ENCODE assay signal across 17 cellular contexts in the genomic region with DNA sequence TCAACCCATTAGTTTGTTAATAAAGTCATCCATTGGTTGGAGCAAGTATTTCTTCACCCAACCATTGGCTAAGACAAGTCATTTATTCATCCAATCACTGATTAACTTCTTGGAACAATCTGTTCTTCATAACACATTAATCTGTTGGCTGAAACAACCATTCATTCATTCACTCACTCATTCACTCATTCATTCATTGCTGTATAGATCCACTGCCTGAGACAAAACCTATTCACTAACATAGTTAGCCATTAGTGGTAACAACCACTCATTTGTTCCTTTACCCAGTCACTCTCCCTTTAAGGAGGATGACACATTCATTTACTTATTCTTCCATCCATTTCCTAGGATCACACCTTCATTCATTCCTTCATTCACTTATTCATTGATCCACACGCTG. TPM values are rescaled to one million over a fixed set of nuclear protein-coding genes. Genes with fewer than 3 reads are reported as not detected.
DNase-seq lines count a peak whose midpoint lies in the region; ATAC-seq, FAIRE-seq and TF ChIP-seq lines count a peak whose summit lies in the region.
"Had no signal": no experiment of that assay in that cellular context is flagged by ENCODE, and none has a peak within 500 bp of the region (broad histone marks: within the 10 kb centered on the region; RNA-seq: fewer than 3 reads in every experiment).

No MANE protein-coding gene starts in this region.

- H3K4me3 Mint-ChIP-seq in activated naive CD4-positive, alpha-beta T cell treated with anti-CD3 and anti-CD28 coated beads, Interleukin-2, amount 50 U/mL, for 24 hours: no peak overlapping the region
- H3K4me3 Mint-ChIP-seq in H9 (no peak overlapping the region), immature natural killer cell (no peak overlapping the region)
- H3K4me3 Mint-ChIP-seq: CD8-positive, alpha-beta memory T cell had no signal

- H3K4me1 ChIP-seq in H9 (ENCODE audit: insufficient read depth, low read length) (no peaks in the 10 kb centered on the region), GM12878 (ENCODE audit: control insufficient read depth, insufficient read depth, low read length) (no peaks in the 10 kb centered on the region)
- H3K4me1 ChIP-seq: BLaER1, Caco-2 had no signal

- H3K23me2 ChIP-seq in H9 (ENCODE audit: insufficient read length, low read depth, low read length, poor library complexity, severe bottlenecking): no peaks in the 10 kb centered on the region

- BruUV-seq in GM12878 (replicated peaks; lab: Mats Ljungman, UMichigan): TSS peak; percentile 55

- no peak overlapping the region for H2AK5ac ChIP-seq in H9 (ENCODE audit: insufficient read length, low read length)

- H4K5ac ChIP-seq in H9 (ENCODE audit: insufficient read length, low read depth, low read length): no peak overlapping the region

- RAD21 ChIA-PET in GM12878 (lab: Charles Lee; ENCODE audit: unreplicated experiment): no interaction called here

- H3K79me2 ChIP-seq in H9 (ENCODE audit: insufficient read depth, low read length): no peaks in the 10 kb centered on the region
- H3K79me2 ChIP-seq in GM12878 (ENCODE audit: control insufficient read depth, insufficient read depth, low read length): no peaks in the 10 kb centered on the region

- H3K4ac ChIP-seq in H9 (ENCODE audit: low read depth, low read length): no peak overlapping the region

- H3K56ac ChIP-seq in H9 (ENCODE audit: insufficient read length, low read depth, low read length): peak overlapping the region; percentile 27

- SMC1A ChIA-PET in GM12878 (lab: Charles Lee; ENCODE audit: uncharacterized antibody, unreplicated experiment): interaction anchor here (1.4 kb wide), 1 partner anchor 14 kb away, joined by 3 read pairs; no protein-coding TSS in a partner anchor

- H3K36me3 Mint-ChIP-seq in activated naive CD4-positive, alpha-beta T cell treated with anti-CD3 and anti-CD28 coated beads, Interleukin-2, amount 50 U/mL, for 24 hours: peaks cover 10% of the 10 kb centered on the region
- H3K36me3 Mint-ChIP-seq in H9 (ENCODE audit: insufficient read depth in 1 of 3, low read depth in 3 of 3): peaks cover 5 to 47% (median 40%) of the 10 kb centered on the region in 3 experiments; a peak in 6 of 7 replicates
- peaks cover 14 to 32% (median 16%) of the 10 kb centered on the region in 3 donors for H3K36me3 Mint-ChIP-seq in immature natural killer cell

- in situ Hi-C loops in GM12878 (cut with MboI): no loop called here

- no peak overlapping the region for H3T11ph ChIP-seq in H9 (ENCODE audit: low read length)

- no peak overlapping the region for H2BK120ac ChIP-seq in H9 (ENCODE audit: low read depth, low read length, poor library complexity, severe bottlenecking)

- no peak overlapping the region for H3K4me2 ChIP-seq in H9 (ENCODE audit: insufficient read depth, insufficient read length, low read length)
- H3K4me2 ChIP-seq in GM12878 (ENCODE audit: control insufficient read depth, insufficient read depth): no peak overlapping the region
- H3K4me2 ChIP-seq: BLaER1 had no signal

- TF ChIP-seq CTCF in H9 (conservative IDR thresholded peaks at IDR 0.05) (no peak), GM12878 (IDR thresholded peaks at IDR 0.05 in 2 of 3, conservative IDR thresholded peaks at IDR 0.05 in 1 of 3; ENCODE audit: control insufficient read depth in 2 of 3, extremely low read depth in 1 of 3, insufficient read depth in 1 of 3, low read depth in 3 of 3, low read length in 3 of 3) (no peak)

- no peak for TF ChIP-seq RAD21 in GM12878 (IDR thresholded peaks at IDR 0.05; ENCODE audit: insufficient read depth, low read depth, low read length)

- FAIRE-seq in GM12878 (lab: Jason Lieb, UNC): no peak

- H3K23ac ChIP-seq in H9 (ENCODE audit: insufficient read length, low read depth, low read length): no peak overlapping the region

- H3K27ac Mint-ChIP-seq in activated naive CD4-positive, alpha-beta T cell treated with anti-CD3 and anti-CD28 coated beads, Interleukin-2, amount 50 U/mL, for 24 hours: peak overlapping the region; percentile 0
- H3K27ac Mint-ChIP-seq in H9 (no peak overlapping the region), immature natural killer cell (peak overlapping the region in 5 of 6 donors; percentile 1 to 55 (median 3))

- H3K9me3 Mint-ChIP-seq in activated naive CD4-positive, alpha-beta T cell treated with anti-CD3 and anti-CD28 coated beads, Interleukin-2, amount 50 U/mL, for 24 hours: no peaks in the 10 kb centered on the region
- no peaks in the 10 kb centered on the region; a peak in 1 of 5 replicates for H3K9me3 Mint-ChIP-seq in H9
- H3K9me3 Mint-ChIP-seq in immature natural killer cell: no peaks in the 10 kb centered on the region
- H3K9me3 Mint-ChIP-seq: CD8-positive, alpha-beta memory T cell had no signal

- H4K91ac ChIP-seq in H9 (ENCODE audit: insufficient read length, low read depth, low read length): no peak overlapping the region

- peaks cover 14% of the 10 kb centered on the region in 2 experiments for H3K36me3 ChIP-seq in GM12878 (ENCODE audit: control insufficient read depth in 2 of 2, insufficient read depth in 2 of 2, low read length in 1 of 2)

- H3K14ac ChIP-seq in H9 (ENCODE audit: insufficient read depth, low read length): no peak overlapping the region

- no peak overlapping the region for H2AFZ ChIP-seq in H9 (ENCODE audit: low read length)
- no peak overlapping the region for H2AFZ ChIP-seq in GM12878 (ENCODE audit: control insufficient read depth, low read depth, low read length)

- H3K27me3 Mint-ChIP-seq in activated naive CD4-positive, alpha-beta T cell treated with anti-CD3 and anti-CD28 coated beads, Interleukin-2, amount 50 U/mL, for 24 hours: no peaks in the 10 kb centered on the region
- no peaks in the 10 kb centered on the region; the same call in 1 of the 2 replicates for H3K27me3 Mint-ChIP-seq in H9 (ENCODE audit: low read depth)
- peaks cover 0 to 3% (median 2%) of the 10 kb centered on the region in 3 donors for H3K27me3 Mint-ChIP-seq in immature natural killer cell (ENCODE audit: low read depth in 3 of 3)
- H3K27me3 Mint-ChIP-seq: CD8-positive, alpha-beta memory T cell had no signal

- H3K4me1 Mint-ChIP-seq in activated naive CD4-positive, alpha-beta T cell treated with anti-CD3 and anti-CD28 coated beads, Interleukin-2, amount 50 U/mL, for 24 hours: no peaks in the 10 kb centered on the region
- peaks cover 0 to 6% of the 10 kb centered on the region in 2 experiments; a peak in 1 of 4 replicates for H3K4me1 Mint-ChIP-seq in H9
- peaks cover 0 to 2% of the 10 kb centered on the region in 2 donors for H3K4me1 Mint-ChIP-seq in immature natural killer cell

- no CpG with 5 or more reads among the region's 1 CpG for WGBS in H9 (ENCODE audit: extremely low coverage, insufficient read length, low lambda C conversion rate)
- 100% methylated on average over 1 of the region's 1 CpG for WGBS in GM12878 (ENCODE audit: insufficient coverage, insufficient replicate concordance, low lambda C conversion rate, missing lambda C conversion rate)

- CTCF ChIA-PET in GM12878 (lab: Yijun Ruan, JAX): no interaction called here

- no peak for ATAC-seq in GM12878
- ATAC-seq: HCT116 had no signal

- no peaks in the 10 kb centered on the region for H3K27me3 ChIP-seq in H9 (ENCODE audit: insufficient read depth, low read length)
- no peaks in the 10 kb centered on the region for H3K27me3 ChIP-seq in GM12878 (replicated peaks in 1 of 2; ENCODE audit: control insufficient read depth in 2 of 2, insufficient read depth in 2 of 2, low read length in 1 of 2)
- H3K27me3 ChIP-seq: BLaER1 had no signal

- intact Hi-C loops in GM12878 (cut with micrococcal nuclease; ENCODE audit: unreplicated experiment): no loop called here

- H3K79me1 ChIP-seq in H9 (ENCODE audit: insufficient read depth, low read depth, low read length, poor library complexity, severe bottlenecking): no peaks in the 10 kb centered on the region

- H2BK5ac ChIP-seq in H9 (ENCODE audit: insufficient read length, low read length): no peak overlapping the region

- H3K18ac ChIP-seq in H9 (ENCODE audit: insufficient read length, low read depth, low read length): no peak overlapping the region

- no peak overlapping the region for H2BK12ac ChIP-seq in H9 (ENCODE audit: insufficient read length, low read depth, low read length)

- H3K9ac ChIP-seq in H9 (ENCODE audit: extremely low read depth, insufficient read length, low read length) (no peak overlapping the region), GM12878 (ENCODE audit: control insufficient read depth, insufficient read depth, low read length) (no peak overlapping the region)
- H3K9ac ChIP-seq: BLaER1 had no signal

- H4K8ac ChIP-seq in H9 (replicated peaks; ENCODE audit: insufficient read length, low read depth, low read length): no peak overlapping the region

- H2BK15ac ChIP-seq in H9 (ENCODE audit: low read depth, low read length): no peak overlapping the region

- no peak overlapping the region for H2BK20ac ChIP-seq in H9 (ENCODE audit: low read depth, low read length, poor library complexity, severe bottlenecking)

- H4K20me1 ChIP-seq in H9 (ENCODE audit: control insufficient read depth, insufficient read depth, insufficient read length): no peaks in the 10 kb centered on the region
- H4K20me1 ChIP-seq in GM12878 (ENCODE audit: control insufficient read depth, insufficient read depth): no peaks in the 10 kb centered on the region
- H4K20me1 ChIP-seq: BLaER1 had no signal

- no peak overlapping the region for H3K4me3 ChIP-seq in GM12878
- H3K4me3 ChIP-seq: BLaER1 had no signal

- H3K27ac ChIP-seq in H9 (ENCODE audit: insufficient read length, low read depth, low read length): no peak overlapping the region
- H3K27ac ChIP-seq in GM12878 (ENCODE audit: control insufficient read depth, insufficient read depth): no peak overlapping the region
- H3K27ac ChIP-seq: 22Rv1, BLaER1 had no signal

- H3K9me3 ChIP-seq in H9 (ENCODE audit: control insufficient read depth, low read depth, low read length) (no peaks in the 10 kb centered on the region), GM12878 (replicated peaks; ENCODE audit: control insufficient read depth, insufficient read depth, low read length) (no peaks in the 10 kb centered on the region)
- H3K9me3 ChIP-seq: BLaER1, Caco-2 had no signal

- no peak for DNase-seq in activated naive CD4-positive, alpha-beta T cell (lab: John Stamatoyannopoulos, UW)
- no peak for DNase-seq in H9
- no peak for DNase-seq in GM12878 (ENCODE audit: low read depth, low spot score)
- DNase-seq in immature natural killer cell: no peak
- no peak for DNase-seq in activated CD4-positive, CD25-positive, alpha-beta regulatory T cell (lab: John Stamatoyannopoulos, UW)
- DNase-seq in activated effector memory CD4-positive, alpha-beta T cell treated with anti-CD3 and anti-CD28 coated beads, Interleukin-2, amount 50 U/mL, for 16 hours: no peak
- DNase-seq in GOT3 (lab: John Stamatoyannopoulos, UW): no peak
- DNase-seq: AML-193; Caco-2; CD8-positive, alpha-beta memory T cell; DND-41; GDM1 had no signal

- POLR2A ChIA-PET in GM12878 (lab: Charles Lee): no interaction called here

- no peak for TF ChIP-seq EP300 in GM12878 (IDR thresholded peaks at IDR 0.05; ENCODE audit: borderline replicate concordance in 1 of 2, control insufficient read depth in 1 of 2, low read depth in 2 of 2, low read length in 2 of 2)

- TF ChIP-seq POLR2A in GM12878 (IDR thresholded peaks at IDR 0.05; ENCODE audit: low read depth, low read length): no peak

RNA-seq across cellular contexts. Expression of gene EML2, which starts 15.2 kb away (rescaled TPM):
- total RNA-seq in H9 (2021) (19.1 and 22.6 TPM in 2 replicates), GM12878 (2014; rRNA removed) (44.0 and 46.7 TPM in 2 replicates), GM12878 (2014; rRNA removed; fragmentation: Illumina TruSeq; extraction: Trizol) (23.4 and 23.8 TPM in 2 replicates), GM12878 (2021) (64.0 and 72.2 TPM in 2 replicates)
- total RNA-seq in GM12878 (2013; cell fraction: nucleolus; rRNA removed): 163 and 188 TPM in 2 replicates
- 29.8 TPM for polyA plus RNA-seq in GM12878 (2011; ENCODE audit: low read depth)
- polyA plus RNA-seq in GM12878 (2011; rRNA removed) (28.4 and 47.7 TPM in 2 replicates), GM12878 (2014; fragmentation: Illumina TruSeq; extraction: Trizol) (18.2 and 25.3 TPM in 2 replicates), GM12878 (2014; fragmentation: Nextera tagmentation; extraction: Ambion mirVana) (1 to 10 TPM; 1.6 to 2.2 TPM), GM12878 (2014; rRNA removed) (56.1 and 56.6 TPM in 2 replicates), GM12878 (2016; fragmentation: Nextera tagmentation; extraction: Ambion mirVana) (10 to 100 TPM; 27.4 to 27.6 TPM), immature natural killer cell (10 to 100 TPM; 11.9 to 24.7 (median 14.2) TPM)
- polyA plus RNA-seq in GM12878 (2011; cell fraction: cytosol; rRNA removed): 56.3 and 65.9 TPM in 2 replicates
- polyA plus RNA-seq in GM12878 (2011; cell fraction: nucleus; rRNA removed): 324 and 327 TPM in 2 replicates
- 60.4 and 77.9 TPM in 2 replicates for polyA plus RNA-seq in GM12878 (2012)
- polyA minus RNA-seq in GM12878 (2011; rRNA and poly(A)+ RNA removed): 48.7 and 64.3 TPM in 2 replicates
- 22.5 and 26.9 TPM in 2 replicates for polyA minus RNA-seq in GM12878 (2011; cell fraction: cytosol; rRNA and poly(A)+ RNA removed)
- 71.6 and 94.8 TPM in 2 replicates for polyA minus RNA-seq in GM12878 (2011; cell fraction: nucleus; rRNA and poly(A)+ RNA removed)

RNA-seq across cellular contexts. Expression of gene GPR4, which starts 22.0 kb away (rescaled TPM):
- total RNA-seq in H9 (2021): 0.07 TPM in 1 of 2 replicates, not detected in the other
- total RNA-seq in GM12878 (2013; cell fraction: nucleolus; rRNA removed): 0.10 TPM in 1 of 2 replicates, not detected in the other
- not detected in 2 replicates for total RNA-seq in GM12878 (2014; rRNA removed)
- total RNA-seq in GM12878 (2014; rRNA removed; fragmentation: Illumina TruSeq; extraction: Trizol): not detected in 2 replicates
- total RNA-seq in GM12878 (2021): not detected in 2 replicates
- not detected for polyA plus RNA-seq in GM12878 (2011; ENCODE audit: low read depth)
- not detected in 2 replicates for polyA plus RNA-seq in GM12878 (2011; rRNA removed)
- 0.07 TPM in 1 of 2 replicates, not detected in the other for polyA plus RNA-seq in GM12878 (2011; cell fraction: cytosol; rRNA removed)
- 0.12 and 0.13 TPM in 2 replicates for polyA plus RNA-seq in GM12878 (2011; cell fraction: nucleus; rRNA removed)
- polyA plus RNA-seq in GM12878 (2012): not detected in 2 replicates
- not detected in 2 replicates for polyA plus RNA-seq in GM12878 (2014; fragmentation: Illumina TruSeq; extraction: Trizol)
- polyA plus RNA-seq in GM12878 (2014; fragmentation: Nextera tagmentation; extraction: Ambion mirVana): not detected
- 0.03 TPM in 1 of 2 replicates, not detected in the other for polyA plus RNA-seq in GM12878 (2014; rRNA removed)
- polyA plus RNA-seq in GM12878 (2016; fragmentation: Nextera tagmentation; extraction: Ambion mirVana): not detected
- not detected in 2 replicates for polyA minus RNA-seq in GM12878 (2011; rRNA and poly(A)+ RNA removed)
- polyA minus RNA-seq in GM12878 (2011; cell fraction: cytosol; rRNA and poly(A)+ RNA removed): not detected in 2 replicates
- not detected in 2 replicates for polyA minus RNA-seq in GM12878 (2011; cell fraction: nucleus; rRNA and poly(A)+ RNA removed)
- not detected for polyA plus RNA-seq in immature natural killer cell
- total RNA-seq: Caco-2; CD8-positive, alpha-beta memory T cell; H4 had no signal
- polyA plus RNA-seq: CD8-positive, alpha-beta memory T cell had no signal

RNA-seq across cellular contexts. Expression of gene OPA3, which starts 39.4 kb away (rescaled TPM):
- total RNA-seq in H9 (2021): 13.0 and 14.7 TPM in 2 replicates
- 11.7 and 16.1 TPM in 2 replicates for total RNA-seq in GM12878 (2013; cell fraction: nucleolus; rRNA removed)
- total RNA-seq in GM12878 (2014; rRNA removed): 5.9 and 8.0 TPM in 2 replicates
- total RNA-seq in GM12878 (2014; rRNA removed; fragmentation: Illumina TruSeq; extraction: Trizol): 9.8 and 10.0 TPM in 2 replicates
- total RNA-seq in GM12878 (2021): 18.1 and 22.2 TPM in 2 replicates
- 4.2 TPM for polyA plus RNA-seq in GM12878 (2011; ENCODE audit: low read depth)
- polyA plus RNA-seq in GM12878 (2011; rRNA removed): 15.0 and 24.3 TPM in 2 replicates
- 32.7 and 39.1 TPM in 2 replicates for polyA plus RNA-seq in GM12878 (2011; cell fraction: cytosol; rRNA removed)
- polyA plus RNA-seq in GM12878 (2011; cell fraction: nucleus; rRNA removed): 9.0 and 14.1 TPM in 2 replicates
- polyA plus RNA-seq in GM12878 (2012): 7.4 and 7.6 TPM in 2 replicates
- 10.6 and 12.8 TPM in 2 replicates for polyA plus RNA-seq in GM12878 (2014; fragmentation: Illumina TruSeq; extraction: Trizol)
- 1 to 10 TPM; 2.2 to 2.3 TPM for polyA plus RNA-seq in GM12878 (2014; fragmentation: Nextera tagmentation; extraction: Ambion mirVana)
- 11.4 and 13.8 TPM in 2 replicates for polyA plus RNA-seq in GM12878 (2014; rRNA removed)
- polyA plus RNA-seq in GM12878 (2016; fragmentation: Nextera tagmentation; extraction: Ambion mirVana): 10 to 100 TPM; 21.7 to 22.4 TPM
- 23.6 and 30.2 TPM in 2 replicates for polyA minus RNA-seq in GM12878 (2011; rRNA and poly(A)+ RNA removed)
- 8.1 and 10.3 TPM in 2 replicates for polyA minus RNA-seq in GM12878 (2011; cell fraction: cytosol; rRNA and poly(A)+ RNA removed)
- polyA minus RNA-seq in GM12878 (2011; cell fraction: nucleus; rRNA and poly(A)+ RNA removed): 1.6 and 3.3 TPM in 2 replicates
- polyA plus RNA-seq in immature natural killer cell: 10 to 100 TPM in 1 of 3 donors, 1 to 10 TPM in 1, not detected in 1; 3.3 to 18.4 TPM

RNA-seq across cellular contexts. Expression of gene GIPR, which starts 44.0 kb away (rescaled TPM):
- total RNA-seq in H9 (2021) (0.55 and 0.61 TPM in 2 replicates), GM12878 (2014; rRNA removed) (14.5 and 17.8 TPM in 2 replicates), GM12878 (2014; rRNA removed; fragmentation: Illumina TruSeq; extraction: Trizol) (17.9 and 18.0 TPM in 2 replicates), GM12878 (2021) (22.1 and 25.6 TPM in 2 replicates)
- 85.9 and 95.2 TPM in 2 replicates for total RNA-seq in GM12878 (2013; cell fraction: nucleolus; rRNA removed)
- 19.2 TPM for polyA plus RNA-seq in GM12878 (2011; ENCODE audit: low read depth)
- polyA plus RNA-seq in GM12878 (2011; rRNA removed) (12.3 and 13.8 TPM in 2 replicates), GM12878 (2014; fragmentation: Illumina TruSeq; extraction: Trizol) (10.5 and 13.6 TPM in 2 replicates), GM12878 (2014; fragmentation: Nextera tagmentation; extraction: Ambion mirVana) (1 to 10 TPM; 1.7 TPM), GM12878 (2014; rRNA removed) (26.3 and 27.1 TPM in 2 replicates), GM12878 (2016; fragmentation: Nextera tagmentation; extraction: Ambion mirVana) (1 to 10 TPM; 4.2 to 5.4 TPM), immature natural killer cell (under 1 TPM in 2 of 3 donors, not detected in 1; 0.18 to 0.34 TPM)
- polyA plus RNA-seq in GM12878 (2011; cell fraction: cytosol; rRNA removed): 9.7 and 14.7 TPM in 2 replicates
- polyA plus RNA-seq in GM12878 (2011; cell fraction: nucleus; rRNA removed): 121 and 135 TPM in 2 replicates
- polyA plus RNA-seq in GM12878 (2012): 31.5 and 53.5 TPM in 2 replicates
- polyA minus RNA-seq in GM12878 (2011; rRNA and poly(A)+ RNA removed): 19.0 and 34.2 TPM in 2 replicates
- polyA minus RNA-seq in GM12878 (2011; cell fraction: cytosol; rRNA and poly(A)+ RNA removed): 7.2 and 8.6 TPM in 2 replicates
- 47.6 and 63.2 TPM in 2 replicates for polyA minus RNA-seq in GM12878 (2011; cell fraction: nucleus; rRNA and poly(A)+ RNA removed)
- total RNA-seq: H4 had no signal

Comparison
In these comparisons a context has a peak if more than half of its experiments do, and no peak if none do; other contexts are left out.
1. H3K27ac Mint-ChIP-seq: peak in activated naive CD4-positive, alpha-beta T cell treated with anti-CD3 and anti-CD28 coated beads, Interleukin-2, amount 50 U/mL, for 24 hours (single experiment) and immature natural killer cell (5 of 6); none in H9 (0 of 3).